ENCODE assay signal across 17 cellular contexts in genomic region chr11:117626576-117626975, GRCh38.
DNase-seq lines count a peak whose midpoint lies in the region; ATAC-seq and TF ChIP-seq lines count a peak whose summit lies in the region.
"Had no signal": no experiment of that assay in that cellular context is flagged by ENCODE, and none has a peak within 500 bp of the region (broad histone marks: within the 10 kb centered on the region; RNA-seq: fewer than 3 reads in every experiment).

No MANE protein-coding gene starts in this region.

- H2BK120ac ChIP-seq in neuronal stem cell (ENCODE audit: low read depth, low read length) = no peak overlapping the region

- TF ChIP-seq CTCF in dorsolateral prefrontal cortex (IDR thresholded peaks at IDR 0.05 in 54 of 56, conservative IDR thresholded peaks at IDR 0.05 in 2 of 56; ENCODE audit: low read depth in 1 of 56, partially characterized antibody in 56 of 56) (no peak), spleen (IDR thresholded peaks at IDR 0.05 in 8 of 11, conservative IDR thresholded peaks at IDR 0.05 in 3 of 11) (no peak), HFFc6 (IDR thresholded peaks at IDR 0.05) (no peak)

- H4K8ac ChIP-seq in neuronal stem cell (ENCODE audit: low read depth, low read length) = no peak overlapping the region

- POLR2A ChIA-PET in naive thymus-derived CD4-positive, alpha-beta T cell (lab: Charles Lee) = no interaction called here

- peak overlapping the region; percentile 3 for H2AK5ac ChIP-seq in neuronal stem cell (ENCODE audit: low read depth, low read length)

- no peak for ATAC-seq in naive thymus-derived CD4-positive, alpha-beta T cell
- ATAC-seq: CD8-positive, alpha-beta T cell had no signal

- DNase-seq in dorsolateral prefrontal cortex (no peak), neuronal stem cell (ENCODE audit: low spot score) (no peak), spleen (peak; percentile 37), HFFc6 (no peak)
- no peak for DNase-seq in naive thymus-derived CD4-positive, alpha-beta T cell
- no peak for DNase-seq in activated CD4-positive, CD25-positive, alpha-beta regulatory T cell treated with anti-CD3 and anti-CD28 coated beads, Interleukin-2, amount 50 U/mL, for 72 hours
- DNase-seq in stimulated activated CD4-positive, alpha-beta T cell treated with anti-CD3 and anti-CD28 coated beads, Interleukin-4, amount 100 ng/mL, for 1 hour = no peak
- DNase-seq: Calu3; CD8-positive, alpha-beta T cell; DMS53; DND-41; EL; GM23248; HCEC 1CT had no signal

- H3K4me3 ChIP-seq in dorsolateral prefrontal cortex (no peak overlapping the region), neuronal stem cell (ENCODE audit: low read length in 2 of 2) (no peak overlapping the region), spleen (no peak overlapping the region)
- no peak overlapping the region for H3K4me3 ChIP-seq in naive thymus-derived CD4-positive, alpha-beta T cell (ENCODE audit: low read length)
- H3K4me3 ChIP-seq: BLaER1 treated with 17β-estradiol and CSF1 and Interleukin-3, amounts not matched to agents 10 nM and 100 nM; GM23248 had no signal

- no peak overlapping the region for H2AFZ ChIP-seq in neuronal stem cell (ENCODE audit: low read length)
- H2AFZ ChIP-seq: GM23248 had no signal

- no peaks in the 10 kb centered on the region for H3K27me3 ChIP-seq in dorsolateral prefrontal cortex
- peaks cover 0 to 26% (median 0%) of the 10 kb centered on the region in 3 experiments for H3K27me3 ChIP-seq in neuronal stem cell (ENCODE audit: control insufficient read depth in 3 of 3, insufficient read depth in 3 of 3, low read depth in 1 of 3, low read length in 3 of 3)
- no peaks in the 10 kb centered on the region for H3K27me3 ChIP-seq in spleen (replicated peaks in 1 of 7)
- H3K27me3 ChIP-seq in naive thymus-derived CD4-positive, alpha-beta T cell (ENCODE audit: control insufficient read depth in 2 of 2, insufficient read depth in 2 of 2, low read length in 2 of 2) = no peaks in the 10 kb centered on the region
- H3K27me3 ChIP-seq: BLaER1 treated with 17β-estradiol and CSF1 and Interleukin-3, amounts not matched to agents 10 nM and 100 nM had no signal

- H3K27me3 Mint-ChIP-seq in HFFc6 (ENCODE audit: insufficient read depth) = peaks cover 31% of the 10 kb centered on the region
- H3K27me3 Mint-ChIP-seq in naive thymus-derived CD4-positive, alpha-beta T cell = peaks cover 0 to 6% (median under 1%) of the 10 kb centered on the region in 5 donors

- H3K4ac ChIP-seq in neuronal stem cell (ENCODE audit: low read length) = no peak overlapping the region

- H3K27ac ChIP-seq in dorsolateral prefrontal cortex = peak overlapping the region in 56 of 59 donors; percentile 22 to 89 (median 77)
- H3K27ac ChIP-seq in neuronal stem cell (replicated peaks; ENCODE audit: low read length) = no peak overlapping the region
- H3K27ac ChIP-seq in spleen = no peak overlapping the region
- H3K27ac ChIP-seq in naive thymus-derived CD4-positive, alpha-beta T cell (ENCODE audit: low read depth, low read length) = no peak overlapping the region
- H3K27ac ChIP-seq: BLaER1 treated with 17β-estradiol and CSF1 and Interleukin-3, amounts not matched to agents 10 nM and 100 nM; GM23248; HL-60 had no signal

- peak overlapping the region; percentile 54 for H3K18ac ChIP-seq in neuronal stem cell (ENCODE audit: low read length)

- H3K4me1 Mint-ChIP-seq in HFFc6 (ENCODE audit: low read depth) = no peaks in the 10 kb centered on the region
- H3K4me1 Mint-ChIP-seq in naive thymus-derived CD4-positive, alpha-beta T cell = peaks cover 0 to 2% (median 0%) of the 10 kb centered on the region in 7 donors
- H3K4me1 Mint-ChIP-seq: B cell had no signal

- TF ChIP-seq POLR2A in spleen (IDR thresholded peaks at IDR 0.05) = no peak

- no peak overlapping the region for H2BK12ac ChIP-seq in neuronal stem cell (ENCODE audit: low read length)

- H3K4me2 ChIP-seq in neuronal stem cell (ENCODE audit: insufficient read depth, low read length, poor library complexity, severe bottlenecking) = no peak overlapping the region

- intact Hi-C loops in dorsolateral prefrontal cortex (cut with DNase I) = no loop called here
- intact Hi-C loops in spleen (cut with DNase I; ENCODE audit: low total_unique reads) = no loop called here
- intact Hi-C loops in naive thymus-derived CD4-positive, alpha-beta T cell (cut with micrococcal nuclease) = no loop called here

- no peak overlapping the region for H3K4me3 Mint-ChIP-seq in HFFc6
- no peak overlapping the region for H3K4me3 Mint-ChIP-seq in naive thymus-derived CD4-positive, alpha-beta T cell
- H3K4me3 Mint-ChIP-seq: B cell; CD8-positive, alpha-beta T cell had no signal

- H3K36me3 ChIP-seq in neuronal stem cell (replicated peaks in 1 of 2; ENCODE audit: control insufficient read depth in 2 of 2, insufficient read depth in 2 of 2, low read length in 2 of 2) (no peaks in the 10 kb centered on the region), spleen (no peaks in the 10 kb centered on the region)
- H3K36me3 ChIP-seq in naive thymus-derived CD4-positive, alpha-beta T cell (ENCODE audit: control insufficient read depth in 2 of 3, insufficient read depth in 3 of 3, low read length in 3 of 3) = no peaks in the 10 kb centered on the region
- H3K36me3 ChIP-seq: BLaER1 treated with 17β-estradiol and CSF1 and Interleukin-3, amounts not matched to agents 10 nM and 100 nM had no signal

- H2BK5ac ChIP-seq in neuronal stem cell (ENCODE audit: low read length) = no peak overlapping the region

- H2BK15ac ChIP-seq in neuronal stem cell (ENCODE audit: low read length) = no peak overlapping the region

- H3K9me3 ChIP-seq in neuronal stem cell (replicated peaks in 1 of 2; ENCODE audit: control insufficient read depth in 2 of 2, insufficient read depth in 1 of 2, low read depth in 1 of 2, low read length in 2 of 2) (peaks cover 0 to 2% of the 10 kb centered on the region in 2 donors), spleen (peaks cover 0 to 10% (median 7%) of the 10 kb centered on the region in 8 donors)
- no peaks in the 10 kb centered on the region for H3K9me3 ChIP-seq in naive thymus-derived CD4-positive, alpha-beta T cell (ENCODE audit: control insufficient read depth in 2 of 3, low read length in 3 of 3)

- H3K9ac ChIP-seq in neuronal stem cell (ENCODE audit: low read depth, low read length, poor library complexity) = no peak overlapping the region
- H3K9ac ChIP-seq: BLaER1 treated with 17β-estradiol and CSF1 and Interleukin-3, amounts not matched to agents 10 nM and 100 nM; GM23248 had no signal

- H3K9me3 Mint-ChIP-seq in HFFc6 = no peaks in the 10 kb centered on the region
- peaks cover 0 to 3% (median 1%) of the 10 kb centered on the region in 11 donors for H3K9me3 Mint-ChIP-seq in naive thymus-derived CD4-positive, alpha-beta T cell

- CTCF ChIA-PET in naive thymus-derived CD4-positive, alpha-beta T cell (lab: Charles Lee) = no interaction called here

- no peaks in the 10 kb centered on the region for H3K36me3 Mint-ChIP-seq in HFFc6 (ENCODE audit: low read depth)
- H3K36me3 Mint-ChIP-seq in naive thymus-derived CD4-positive, alpha-beta T cell = no peaks in the 10 kb centered on the region
- H3K36me3 Mint-ChIP-seq: CD8-positive, alpha-beta T cell had no signal

- no peaks in the 10 kb centered on the region for H3K79me1 ChIP-seq in neuronal stem cell (ENCODE audit: low read depth, low read length)

- no peak overlapping the region for H3K14ac ChIP-seq in neuronal stem cell (ENCODE audit: low read length)

- WGBS in neuronal stem cell (ENCODE audit: extremely low coverage in 2 of 2, insufficient read length in 2 of 2, insufficient replicate concordance in 1 of 2), 2 donors = no CpG with 5 or more reads among the region's 9 CpGs
- WGBS in spleen, 5 donors = 80 to 84% (median 81%) methylated on average over 9 of the region's 9 CpGs

- no peak overlapping the region for H3K27ac Mint-ChIP-seq in HFFc6
- no peak overlapping the region for H3K27ac Mint-ChIP-seq in naive thymus-derived CD4-positive, alpha-beta T cell
- H3K27ac Mint-ChIP-seq: B cell; CD8-positive, alpha-beta T cell had no signal

- H4K91ac ChIP-seq in neuronal stem cell (ENCODE audit: low read depth, low read length, poor library complexity) = no peak overlapping the region

- H3K4me1 ChIP-seq in neuronal stem cell (ENCODE audit: control insufficient read depth in 2 of 2, insufficient read depth in 1 of 2, low read depth in 1 of 2, low read length in 2 of 2) (no peaks in the 10 kb centered on the region), spleen (no peaks in the 10 kb centered on the region)
- no peaks in the 10 kb centered on the region for H3K4me1 ChIP-seq in naive thymus-derived CD4-positive, alpha-beta T cell (ENCODE audit: control insufficient read depth in 2 of 2, insufficient read depth in 2 of 2, low read length in 2 of 2)

- H3K23ac ChIP-seq in neuronal stem cell (ENCODE audit: low read depth, low read length, poor library complexity) = no peak overlapping the region

Comparison
In these comparisons a context has a peak if more than half of its experiments do, and no peak if none do; other contexts are left out.
1. H3K27ac ChIP-seq: peak in dorsolateral prefrontal cortex (56 of 59); none in neuronal stem cell (single experiment), spleen (0 of 8) and naive thymus-derived CD4-positive, alpha-beta T cell (single experiment).